In the genomic region with DNA sequence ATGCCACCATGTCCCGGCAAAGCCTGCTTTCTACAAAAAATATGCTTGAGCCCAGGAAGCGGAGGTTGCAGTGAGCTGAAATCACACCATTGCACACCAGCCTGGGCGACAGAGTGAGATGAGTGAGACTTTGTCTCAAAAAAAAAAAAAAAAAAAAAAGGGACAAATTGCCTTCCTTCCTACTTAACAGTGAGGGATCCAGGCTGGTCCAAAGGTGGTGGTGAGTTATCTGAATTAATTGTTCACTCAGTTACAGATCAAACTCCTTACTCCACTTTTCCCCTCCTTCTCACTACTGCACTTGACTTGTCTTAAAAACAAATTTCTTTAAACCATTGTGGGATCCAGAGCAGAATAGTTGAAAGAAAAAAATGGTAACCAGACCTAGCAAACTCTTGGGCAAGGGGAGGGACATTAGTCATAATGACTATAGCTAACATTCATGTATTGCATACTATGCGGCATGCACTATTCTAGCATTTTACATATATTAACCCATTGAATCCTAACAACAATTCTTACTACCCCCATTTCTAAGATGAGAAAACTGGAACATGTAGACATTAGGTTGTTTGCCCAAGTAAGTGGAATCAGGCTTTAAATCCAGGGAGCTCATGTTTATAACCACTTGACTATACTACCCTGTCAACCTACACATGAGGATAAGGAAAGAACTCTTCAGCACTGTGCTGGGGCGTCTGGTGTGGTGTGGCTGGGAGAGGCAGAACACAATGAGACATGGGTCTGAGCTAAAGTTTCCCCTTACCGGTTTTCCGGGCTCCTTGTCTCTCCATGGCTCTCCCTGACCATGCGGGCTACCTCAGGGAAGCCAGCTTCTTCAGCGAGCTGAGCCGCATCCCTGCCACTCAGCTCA, we compare ENCODE assay signal across 8 cellular contexts. TPM values are rescaled to one million over a fixed set of nuclear protein-coding genes. Genes with fewer than 3 reads are reported as not detected.
A peak's percentile ranks its signal among the peaks of the same experiment; 100 is the strongest.
DNase-seq lines count a peak whose midpoint lies in the region; ATAC-seq, FAIRE-seq and TF ChIP-seq lines count a peak whose summit lies in the region.

No MANE protein-coding gene starts in this region.

- H3K4me3 ChIP-seq in fibroblast of the aortic adventitia (ENCODE audit: low read depth, low read length) (peak overlapping the region; percentile 94), small intestine (ENCODE audit: low read depth in 1 of 2, low read length in 2 of 2) (peak overlapping the region in 1 of 2 donors; percentile 85)

- peak overlapping the region; percentile 91 for H3K27ac ChIP-seq in VCaP
- peak overlapping the region; percentile 79 to 97 for H3K27ac ChIP-seq in small intestine (ENCODE audit: low read depth in 1 of 2, low read length in 1 of 2)

- ATAC-seq in GM18505 (IDR thresholded peaks at IDR 0.05; ENCODE audit: unreplicated experiment): no peak

- no peak for TF ChIP-seq POLR2A in GM18505 (IDR thresholded peaks at IDR 0.05; ENCODE audit: borderline replicate concordance, extremely low read depth, insufficient read depth, insufficient read length)

- no peaks in the 10 kb centered on the region for H3K9me3 ChIP-seq in small intestine (ENCODE audit: control insufficient read depth, low read depth)

- FAIRE-seq in small intestine (lab: Jason Lieb, UNC): no peak

- DNase-seq in HCEC 1CT (peak; percentile 62), fibroblast of the aortic adventitia (ENCODE audit: low read depth) (peak; percentile 24), small intestine (peak; percentile 81), GM20000 (ENCODE audit: low spot score) (no peak), putamen (ENCODE audit: low spot score) (no peak), GDM1 (lab: John Stamatoyannopoulos, UW) (no peak)

- H3K36me3 ChIP-seq in small intestine (ENCODE audit: control insufficient read depth in 2 of 2, insufficient read depth in 2 of 2, low read length in 2 of 2): peaks cover 2 to 8% of the 10 kb centered on the region in 2 donors

- WGBS in small intestine, 3 donors: 16 to 45% (median 44%) methylated on average over 9 to 10 of the region's 10 CpGs

- H3K4me1 ChIP-seq in small intestine (ENCODE audit: control insufficient read depth in 2 of 2, insufficient read depth in 1 of 2, low read depth in 1 of 2, low read length in 1 of 2): peaks cover 3 to 15% of the 10 kb centered on the region in 2 donors

- no peaks in the 10 kb centered on the region for H3K27me3 ChIP-seq in small intestine (ENCODE audit: control insufficient read depth in 2 of 2, insufficient read depth in 2 of 2, low read length in 2 of 2)

- TF ChIP-seq CTCF in VCaP (conservative IDR thresholded peaks at IDR 0.05): no peak
- TF ChIP-seq CTCF in fibroblast of the aortic adventitia (IDR thresholded peaks at IDR 0.05; ENCODE audit: insufficient read depth, low read length): no peak
- TF ChIP-seq CTCF in GM20000 (IDR thresholded peaks at IDR 0.05; ENCODE audit: extremely low read depth, missing control alignments): no peak

RNA-seq across cellular contexts. Expression of a gene that starts 1.5 kb away (rescaled TPM):
- total RNA-seq in fibroblast of the aortic adventitia (ENCODE audit: low replicate concordance): 19.9 and 69.8 TPM in 2 replicates
- 10 to 100 TPM; 14.8 to 30.2 (median 19.2) TPM for polyA plus RNA-seq in small intestine

RNA-seq across cellular contexts. Expression of a gene that starts 2.6 kb away (rescaled TPM):
- 134 and 214 TPM in 2 replicates for total RNA-seq in fibroblast of the aortic adventitia (ENCODE audit: low replicate concordance)
- polyA plus RNA-seq in small intestine: 100 to 1,000 TPM; 185 to 231 (median 223) TPM

RNA-seq across cellular contexts. Expression of a gene that starts 2.7 kb away (rescaled TPM):
- total RNA-seq in fibroblast of the aortic adventitia (ENCODE audit: low replicate concordance): 18.4 and 26.3 TPM in 2 replicates
- 10 to 100 TPM; 17.3 to 29.1 (median 23.0) TPM for polyA plus RNA-seq in small intestine

RNA-seq across cellular contexts. Expression of a gene that starts 6.5 kb away (rescaled TPM):
- total RNA-seq in fibroblast of the aortic adventitia (ENCODE audit: low replicate concordance): 2.8 and 4.5 TPM in 2 replicates
- polyA plus RNA-seq in small intestine: 1 to 10 TPM; 3.8 to 4.5 (median 3.9) TPM

RNA-seq across cellular contexts. Expression of a gene that starts 7.6 kb away (rescaled TPM):
- 2.0 TPM in 1 of 2 replicates, not detected in the other for total RNA-seq in fibroblast of the aortic adventitia (ENCODE audit: low replicate concordance)
- 1 to 10 TPM; 7.2 to 8.9 (median 7.4) TPM for polyA plus RNA-seq in small intestine

Comparison
In these comparisons a context has a peak if more than half of its experiments do, and no peak if none do; other contexts are left out.
1. DNase-seq: peak in HCEC 1CT (single experiment), fibroblast of the aortic adventitia (single experiment) and small intestine (single experiment); none in GM20000 (single experiment), putamen (single experiment) and GDM1 (single experiment).